8 cellular contexts compared by ENCODE assay signal in genomic region chr17:2393184-2393953, GRCh38. TPM values are rescaled to one million over a fixed set of nuclear protein-coding genes. Genes with fewer than 3 reads are reported as not detected.
DNase-seq lines count a peak whose midpoint lies in the region; ATAC-seq, FAIRE-seq and TF ChIP-seq lines count a peak whose summit lies in the region.

No MANE protein-coding gene starts in this region.

- H3K4me1 Mint-ChIP-seq in HFFc6 (ENCODE audit: low read depth) (peaks cover 67% of the 10 kb centered on the region), T-helper 17 cell (peaks cover 49% of the 10 kb centered on the region)

- FAIRE-seq in GM12891 (lab: Jason Lieb, UNC) (peak; percentile 99), urothelium cell line (lab: Jason Lieb, UNC) (peak; percentile 71)

- H3K27ac Mint-ChIP-seq in HFFc6 (peak overlapping the region; percentile 96), T-helper 17 cell (peak overlapping the region; percentile 99)

- H3K4me3 Mint-ChIP-seq in HFFc6 = peak overlapping the region; percentile 85
- peak overlapping the region; percentile 93 for H3K4me3 Mint-ChIP-seq in T-helper 17 cell

- H3K4me1 ChIP-seq in right atrium auricular region = peaks cover 0 to 71% of the 10 kb centered on the region in 2 donors

- peak overlapping the region; percentile 52 for H3K4me3 ChIP-seq in NB4 (ENCODE audit: low read depth, low read length)
- H3K4me3 ChIP-seq in right atrium auricular region = peak overlapping the region; percentile 64 to 84

- H3K9me3 ChIP-seq in T-helper 17 cell (ENCODE audit: control insufficient read depth, low read length, poor library complexity, severe bottlenecking) = no peaks in the 10 kb centered on the region
- H3K9me3 ChIP-seq in right atrium auricular region = no peaks in the 10 kb centered on the region

- no peaks in the 10 kb centered on the region for H3K9me3 Mint-ChIP-seq in HFFc6

- no peak for TF ChIP-seq POLR2A in GM12891 (IDR thresholded peaks at IDR 0.05; ENCODE audit: low read depth, low read length)
- TF ChIP-seq POLR2A in NB4 (IDR thresholded peaks at IDR 0.05; ENCODE audit: extremely low read depth, insufficient read length) = no peak

- DNase-seq in GM12891 (ENCODE audit: insufficient read length, low spot score) (peak; percentile 92), HFFc6 (peak; percentile 70), NB4 (ENCODE audit: low read depth) (peak; percentile 79), T-helper 17 cell (peak; percentile 85 to 96 (median 93)), amygdala (lab: John Stamatoyannopoulos, UW) (peak in 55 of 56 donors; percentile 43 to 91 (median 74)), right atrium auricular region (ENCODE audit: low spot score) (peak; percentile 84), pulmonary artery endothelial cell (ENCODE audit: low read depth, low spot score) (peak; percentile 61), urothelium cell line (ENCODE audit: low spot score) (peak; percentile 88)

- peak; percentile 8; the same call in 1 of the 2 replicates for TF ChIP-seq CTCF in HFFc6 (IDR thresholded peaks at IDR 0.05)
- TF ChIP-seq CTCF in NB4 (IDR thresholded peaks at IDR 0.05; ENCODE audit: low read depth, low read length) = no peak
- TF ChIP-seq CTCF in right atrium auricular region (IDR thresholded peaks at IDR 0.05) = no peak

- H3K27me3 ChIP-seq in right atrium auricular region = no peaks in the 10 kb centered on the region

- H3K36me3 Mint-ChIP-seq in HFFc6 (ENCODE audit: low read depth) (peaks cover 22% of the 10 kb centered on the region), T-helper 17 cell (ENCODE audit: low read depth) (peaks cover 8% of the 10 kb centered on the region)

- ATAC-seq in T-helper 17 cell = peak; percentile 73

- H3K36me3 ChIP-seq in right atrium auricular region = no peaks in the 10 kb centered on the region

- H3K27ac ChIP-seq in right atrium auricular region = peak overlapping the region; percentile 99 to 100

- H3K27me3 Mint-ChIP-seq in HFFc6 (ENCODE audit: insufficient read depth) (peaks cover 8% of the 10 kb centered on the region), T-helper 17 cell (no peaks in the 10 kb centered on the region)

TF ChIP-seq in GM12891, 5 proteins besides CTCF, POLR2A, EP300 and RAD21:
- TF ChIP-seq SPI1 (IDR thresholded peaks at IDR 0.05; ENCODE audit: low read depth, low read length) = no peak
- no peak for TF ChIP-seq POU2F2 (IDR thresholded peaks at IDR 0.05; ENCODE audit: low read depth, low read length)
- peak; percentile 16; the same call in 1 of the 2 replicates for TF ChIP-seq POLR2AphosphoS5 (IDR thresholded peaks at IDR 0.05; ENCODE audit: low read depth, low read length)

RNA-seq across cellular contexts. Expression of gene MNT, which starts 7.5 kb away (rescaled TPM):
- polyA plus RNA-seq in GM12891 (2012; ENCODE audit: low read depth, missing spikeins) = 7.7 TPM
- 10 to 100 TPM; 19.4 to 25.4 (median 21.9) TPM for total RNA-seq in HFFc6 (2021; fragmentation: NEBNext Ultra II Directional; extraction: Animal tissue kit (Norgen Biotek cat#: 25700))
- total RNA-seq in T-helper 17 cell (100 to 1,000 TPM in 1 of 2 donors, 10 to 100 TPM in 1; 92.9 to 110 TPM), right atrium auricular region (1 to 10 TPM; 3.7 to 7.7 TPM), pulmonary artery endothelial cell (3.1 and 3.2 TPM in 2 replicates)

RNA-seq across cellular contexts. Expression of gene SGSM2, which starts 56.1 kb away (rescaled TPM):
- polyA plus RNA-seq in GM12891 (2012; ENCODE audit: low read depth, missing spikeins) = 35.4 TPM
- 10 to 100 TPM; 22.4 to 28.2 (median 26.1) TPM for total RNA-seq in HFFc6 (2021; fragmentation: NEBNext Ultra II Directional; extraction: Animal tissue kit (Norgen Biotek cat#: 25700))
- total RNA-seq in T-helper 17 cell (100 to 1,000 TPM; 119 to 128 TPM), right atrium auricular region (10 to 100 TPM; 20.9 to 31.4 TPM), pulmonary artery endothelial cell (34.0 and 38.1 TPM in 2 replicates)

RNA-seq across cellular contexts. Expression of gene TSR1, which starts 57.1 kb away (rescaled TPM):
- polyA plus RNA-seq in GM12891 (2012; ENCODE audit: low read depth, missing spikeins) = 32.4 TPM
- total RNA-seq in HFFc6 (2021; fragmentation: NEBNext Ultra II Directional; extraction: Animal tissue kit (Norgen Biotek cat#: 25700)) = 10 to 100 TPM; 35.9 to 43.2 (median 37.6) TPM
- 10 to 100 TPM; 24.9 to 35.4 TPM for total RNA-seq in T-helper 17 cell
- total RNA-seq in right atrium auricular region = 10 to 100 TPM; 22.5 to 25.9 TPM
- 64.2 and 80.7 TPM in 2 replicates for total RNA-seq in pulmonary artery endothelial cell

Comparison
In these comparisons a context has a peak if more than half of its experiments do, and no peak if none do; other contexts are left out.
1. Peak in every context shown above with its lines: DNase-seq, ATAC-seq, H3K4me3 ChIP-seq and H3K27ac ChIP-seq.